In the genomic region with DNA sequence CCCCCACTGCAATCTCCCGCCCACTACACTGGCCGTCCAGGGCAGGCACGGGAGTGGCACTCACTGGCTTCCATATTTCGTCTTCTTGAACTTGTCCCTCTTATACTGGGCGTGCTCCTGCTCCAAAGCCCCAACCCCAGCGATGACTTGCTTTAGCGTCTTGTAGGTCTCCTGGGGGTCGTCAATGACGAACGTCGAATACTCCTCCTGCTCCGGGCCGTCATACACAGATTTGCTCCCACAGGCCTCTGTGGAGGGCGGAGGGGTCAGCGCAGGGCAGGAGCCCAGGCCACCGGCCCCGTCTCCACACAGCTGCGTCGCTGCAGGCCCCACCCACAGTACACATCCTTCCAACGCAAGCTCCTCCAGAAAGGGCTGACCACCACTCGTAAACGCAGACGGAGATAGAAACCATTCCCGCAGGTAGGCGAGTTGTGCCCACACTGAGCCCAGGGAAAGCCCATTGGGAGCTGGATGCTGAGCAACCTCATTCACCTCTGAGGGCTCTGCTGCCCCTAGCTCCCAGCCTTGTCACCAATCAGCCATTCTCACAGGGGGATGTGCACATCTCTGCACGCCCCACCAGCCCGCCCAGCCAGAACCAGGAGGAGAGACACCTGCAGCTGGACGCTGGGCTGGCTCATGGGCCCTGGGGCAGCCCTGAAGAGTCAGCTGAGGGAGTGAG, we compare ENCODE assay signal across 18 cellular contexts. TPM values are rescaled to one million over a fixed set of nuclear protein-coding genes. Genes with fewer than 3 reads are reported as not detected.
DNase-seq lines count a peak whose midpoint lies in the region; ATAC-seq, FAIRE-seq and TF ChIP-seq lines count a peak whose summit lies in the region.
"Had no signal": no experiment of that assay in that cellular context is flagged by ENCODE, and none has a peak within 500 bp of the region (broad histone marks: within the 10 kb centered on the region; RNA-seq: fewer than 3 reads in every experiment).

No MANE protein-coding gene starts in this region.

- FAIRE-seq in GM12891 (lab: Jason Lieb, UNC): no peak
- FAIRE-seq: K562 had no signal

- no peak overlapping the region for H3K4me3 ChIP-seq in lower lobe of right lung
- H3K4me3 ChIP-seq in thyroid gland (replicated peaks in 1 of 3): no peak overlapping the region
- H3K4me3 ChIP-seq: BLaER1 treated with 17β-estradiol and CSF1 and Interleukin-3, amounts not matched to agents 10 nM and 100 nM; breast epithelium; K562; SK-N-MC had no signal

- H3K4me1 Mint-ChIP-seq in activated CD4-positive, alpha-beta T cell treated with anti-CD3 and anti-CD28 coated beads for 36 hours: no peaks in the 10 kb centered on the region
- H3K4me1 Mint-ChIP-seq in activated B cell treated with CpG ODN at 0.5 μM for 24 hours: no peaks in the 10 kb centered on the region
- H3K4me1 Mint-ChIP-seq: memory B cell had no signal

- intact Hi-C loops in activated CD4-positive, alpha-beta T cell treated with anti-CD3 and anti-CD28 coated beads for 36 hours (cut with DNase I, micrococcal nuclease): no loop called here
- intact Hi-C loops in activated B cell treated with CpG ODN at 0.5 μM for 24 hours (cut with micrococcal nuclease): no loop called here
- intact Hi-C loops in lower lobe of right lung (cut with DNase I): no loop called here
- intact Hi-C loops in thyroid gland (cut with DNase I): no loop called here

- WGBS in thyroid gland, 2 donors: 75 to 84% methylated on average over 11 to 25 of the region's 28 CpGs

- H3K36me3 ChIP-seq in lower lobe of right lung (peaks cover 50% of the 10 kb centered on the region), thyroid gland (peaks cover 3 to 18% of the 10 kb centered on the region in 2 donors)
- H3K36me3 ChIP-seq: breast epithelium had no signal

- DNase-seq in activated CD4-positive, alpha-beta T cell treated with anti-CD3 and anti-CD28 coated beads for 36 hours: peak; percentile 4
- no peak for DNase-seq in activated CD4-positive, alpha-beta T cell treated with anti-CD3 and anti-CD28 coated beads for 4 hours
- peak; percentile 13 for DNase-seq in activated B cell treated with CpG ODN at 0.5 μM for 24 hours
- no peak for DNase-seq in lower lobe of right lung
- no peak for DNase-seq in thyroid gland
- no peak for DNase-seq in epidermal melanocyte (ENCODE audit: insufficient read length, low spot score)
- DNase-seq in GM12891 (ENCODE audit: insufficient read length, low spot score): no peak
- DNase-seq: 8988T; activated CD4-positive, alpha-beta T cell treated with anti-CD3 and anti-CD28 coated beads for 1 hour; GOT3 had no signal

- ATAC-seq in activated CD4-positive, alpha-beta T cell treated with anti-CD3 and anti-CD28 coated beads for 36 hours: no peak
- no peak for ATAC-seq in activated B cell treated with CpG ODN at 0.5 μM for 24 hours (ENCODE audit: low read depth)
- no peak for ATAC-seq in lower lobe of right lung
- ATAC-seq in HG03135 (IDR thresholded peaks at IDR 0.05; ENCODE audit: unreplicated experiment): no peak
- ATAC-seq: K562 had no signal

- H3K27me3 Mint-ChIP-seq in activated CD4-positive, alpha-beta T cell treated with anti-CD3 and anti-CD28 coated beads for 36 hours: no peaks in the 10 kb centered on the region
- H3K27me3 Mint-ChIP-seq in activated B cell treated with CpG ODN at 0.5 μM for 24 hours: no peaks in the 10 kb centered on the region
- H3K27me3 Mint-ChIP-seq: memory B cell had no signal

- H3K4me1 ChIP-seq in lower lobe of right lung (peaks cover 7% of the 10 kb centered on the region), thyroid gland (peaks cover 20 to 30% of the 10 kb centered on the region in 2 donors)
- H3K4me1 ChIP-seq: breast epithelium had no signal

- TF ChIP-seq POLR2A in thyroid gland (IDR thresholded peaks at IDR 0.05): no peak
- no peak for TF ChIP-seq POLR2A in GM12891 (IDR thresholded peaks at IDR 0.05; ENCODE audit: low read depth, low read length)

- H3K4me3 Mint-ChIP-seq in activated CD4-positive, alpha-beta T cell treated with anti-CD3 and anti-CD28 coated beads for 36 hours: no peak overlapping the region
- H3K4me3 Mint-ChIP-seq in activated B cell treated with CpG ODN at 0.5 μM for 24 hours: no peak overlapping the region
- H3K4me3 Mint-ChIP-seq: memory B cell had no signal

- no peaks in the 10 kb centered on the region for H3K9me3 Mint-ChIP-seq in activated CD4-positive, alpha-beta T cell treated with anti-CD3 and anti-CD28 coated beads for 36 hours (ENCODE audit: low read depth)
- H3K9me3 Mint-ChIP-seq in activated B cell treated with CpG ODN at 0.5 μM for 24 hours: no peaks in the 10 kb centered on the region

- H3K9me3 ChIP-seq in lower lobe of right lung (no peaks in the 10 kb centered on the region), thyroid gland (no peaks in the 10 kb centered on the region)
- H3K9me3 ChIP-seq: BLaER1 treated with 17β-estradiol and CSF1 and Interleukin-3, amounts not matched to agents 10 nM and 100 nM; breast epithelium had no signal

- no peak overlapping the region for H3K27ac Mint-ChIP-seq in activated CD4-positive, alpha-beta T cell treated with anti-CD3 and anti-CD28 coated beads for 36 hours
- H3K27ac Mint-ChIP-seq in activated B cell treated with CpG ODN at 0.5 μM for 24 hours: no peak overlapping the region
- H3K27ac Mint-ChIP-seq: memory B cell had no signal

- peak overlapping the region; percentile 46 for H3K27ac ChIP-seq in lower lobe of right lung
- peak overlapping the region; percentile 78 to 87 (median 85) for H3K27ac ChIP-seq in thyroid gland
- H3K27ac ChIP-seq: BLaER1 treated with 17β-estradiol and CSF1 and Interleukin-3, amounts not matched to agents 10 nM and 100 nM; HL-60; SK-N-MC had no signal

- TF ChIP-seq CTCF in activated B cell treated with CpG ODN at 0.5 μM for 24 hours (IDR thresholded peaks at IDR 0.05) (no peak), lower lobe of right lung (IDR thresholded peaks at IDR 0.05) (no peak), thyroid gland (IDR thresholded peaks at IDR 0.05) (no peak)

- peaks cover 29% of the 10 kb centered on the region for H3K36me3 Mint-ChIP-seq in activated CD4-positive, alpha-beta T cell treated with anti-CD3 and anti-CD28 coated beads for 36 hours (ENCODE audit: low read depth)
- peaks cover 61% of the 10 kb centered on the region for H3K36me3 Mint-ChIP-seq in activated B cell treated with CpG ODN at 0.5 μM for 24 hours (ENCODE audit: low read depth)

- H3K27me3 ChIP-seq in lower lobe of right lung (ENCODE audit: low read depth) (no peaks in the 10 kb centered on the region), thyroid gland (no peaks in the 10 kb centered on the region)
- H3K27me3 ChIP-seq: BLaER1 treated with 17β-estradiol and CSF1 and Interleukin-3, amounts not matched to agents 10 nM and 100 nM; breast epithelium had no signal

- POLR2A ChIA-PET in activated CD4-positive, alpha-beta T cell treated with anti-CD3 and anti-CD28 coated beads for 36 hours (lab: Charles Lee): no interaction called here
- POLR2A ChIA-PET in activated B cell treated with CpG ODN at 0.5 μM for 24 hours (lab: Charles Lee): no interaction called here

- CTCF ChIA-PET in activated CD4-positive, alpha-beta T cell treated with anti-CD3 and anti-CD28 coated beads for 36 hours (lab: Charles Lee): no interaction called here
- CTCF ChIA-PET in activated B cell treated with CpG ODN at 0.5 μM for 24 hours (lab: Charles Lee): no interaction called here

TF ChIP-seq in GM12891, 5 proteins besides CTCF, POLR2A, EP300 and RAD21:
- no peak for TF ChIP-seq PAX5 (IDR thresholded peaks at IDR 0.05; ENCODE audit: insufficient read depth, low read length, severe bottlenecking)
- TF ChIP-seq POLR2AphosphoS5 (IDR thresholded peaks at IDR 0.05; ENCODE audit: low read depth, low read length): no peak
- TF ChIP-seq TAF1 (IDR thresholded peaks at IDR 0.05; ENCODE audit: low read depth, low read length): no peak
- no peak for TF ChIP-seq SPI1 (IDR thresholded peaks at IDR 0.05; ENCODE audit: low read depth, low read length)
- no peak for TF ChIP-seq POU2F2 (IDR thresholded peaks at IDR 0.05; ENCODE audit: low read depth, low read length)

RNA-seq across cellular contexts. Expression of a gene that starts 7.9 kb away (rescaled TPM):
- total RNA-seq in activated CD4-positive, alpha-beta T cell treated with anti-CD3 and anti-CD28 coated beads for 36 hours: 1 to 10 TPM; 1.6 to 2.2 TPM
- total RNA-seq in activated B cell treated with CpG ODN at 0.5 μM for 24 hours: 0.46 and 0.69 TPM in 2 replicates
- total RNA-seq in lower lobe of right lung: 14.0 TPM
- 1 to 10 TPM in 3 of 4 donors, under 1 TPM in 1; 0.67 to 9.4 (median 4.3) TPM for total RNA-seq in thyroid gland
- polyA plus RNA-seq in GM12891 (2012; ENCODE audit: low read depth, missing spikeins): 0.15 TPM
- polyA plus RNA-seq: neural cell had no signal

Comparison
In these comparisons a context has a peak if more than half of its experiments do, and no peak if none do; other contexts are left out.
1. DNase-seq: peak in activated CD4-positive, alpha-beta T cell treated with anti-CD3 and anti-CD28 coated beads for 36 hours (single experiment) and activated B cell treated with CpG ODN at 0.5 μM for 24 hours (single experiment); none in activated CD4-positive, alpha-beta T cell treated with anti-CD3 and anti-CD28 coated beads for 4 hours (0 of 2), lower lobe of right lung (single experiment), thyroid gland (0 of 2), epidermal melanocyte (single experiment) and GM12891 (single experiment).